Comparison of ENCODE assay signal across 8 cellular contexts in genomic region chr2:72892506-72893173, GRCh38. TPM values are rescaled to one million over a fixed set of nuclear protein-coding genes. Genes with fewer than 3 reads are reported as not detected.
A peak's percentile ranks its signal among the peaks of the same experiment; 100 is the strongest.
DNase-seq lines count a peak whose midpoint lies in the region; ATAC-seq and TF ChIP-seq lines count a peak whose summit lies in the region.

No MANE protein-coding gene starts in this region.

- no peak overlapping the region for H3K27ac Mint-ChIP-seq in brain

- ATAC-seq in HG02588 (IDR thresholded peaks at IDR 0.05; ENCODE audit: unreplicated experiment) = peak; percentile 53

- DNase-seq in NK-92 treated with Interleukin-12 subunit alpha and Interleukin-12 subunit beta, amount 100 ng/mL, for 24 hours (lab: John Stamatoyannopoulos, UW) = peak; percentile 25
- DNase-seq in NK-92 (lab: John Stamatoyannopoulos, UW; ENCODE audit: unreplicated experiment) (no peak), NCI-H1092 (lab: John Stamatoyannopoulos, UW) (peak; percentile 52), T-helper 9 cell (peak; percentile 38), inferior parietal cortex (ENCODE audit: extremely low spot score) (peak; percentile 67)
- peak; percentile 72 for DNase-seq in stimulated activated CD4-positive, alpha-beta T cell treated with anti-CD3 and anti-CD28 coated beads, Interleukin-15, amount 100 ng/mL, for 24 hours

- no peaks in the 10 kb centered on the region for H3K36me3 Mint-ChIP-seq in brain

- H3K4me1 Mint-ChIP-seq in brain = peaks cover 26% of the 10 kb centered on the region

- TF ChIP-seq CTCF in brain (conservative IDR thresholded peaks at IDR 0.05) = peak; percentile 87 to 92

- peaks cover 18% of the 10 kb centered on the region for H3K27me3 Mint-ChIP-seq in brain

- H3K4me3 Mint-ChIP-seq in brain = no peak overlapping the region

- peaks cover 0 to 3% (median 0%) of the 10 kb centered on the region in 5 experiments for H3K9me3 Mint-ChIP-seq in brain

RNA-seq across cellular contexts. Expression of gene SPR, which starts 5.4 kb away (rescaled TPM):
- 7.1 TPM for polyA plus RNA-seq in brain (ENCODE audit: insufficient read depth, low read depth, low replicate concordance)

RNA-seq across cellular contexts. Expression of gene EMX1, which starts 24.7 kb away (rescaled TPM):
- polyA plus RNA-seq in brain (ENCODE audit: insufficient read depth, low read depth, low replicate concordance) = 9.1 TPM
